1 cellular context compared by ENCODE assay signal in the genomic region with DNA sequence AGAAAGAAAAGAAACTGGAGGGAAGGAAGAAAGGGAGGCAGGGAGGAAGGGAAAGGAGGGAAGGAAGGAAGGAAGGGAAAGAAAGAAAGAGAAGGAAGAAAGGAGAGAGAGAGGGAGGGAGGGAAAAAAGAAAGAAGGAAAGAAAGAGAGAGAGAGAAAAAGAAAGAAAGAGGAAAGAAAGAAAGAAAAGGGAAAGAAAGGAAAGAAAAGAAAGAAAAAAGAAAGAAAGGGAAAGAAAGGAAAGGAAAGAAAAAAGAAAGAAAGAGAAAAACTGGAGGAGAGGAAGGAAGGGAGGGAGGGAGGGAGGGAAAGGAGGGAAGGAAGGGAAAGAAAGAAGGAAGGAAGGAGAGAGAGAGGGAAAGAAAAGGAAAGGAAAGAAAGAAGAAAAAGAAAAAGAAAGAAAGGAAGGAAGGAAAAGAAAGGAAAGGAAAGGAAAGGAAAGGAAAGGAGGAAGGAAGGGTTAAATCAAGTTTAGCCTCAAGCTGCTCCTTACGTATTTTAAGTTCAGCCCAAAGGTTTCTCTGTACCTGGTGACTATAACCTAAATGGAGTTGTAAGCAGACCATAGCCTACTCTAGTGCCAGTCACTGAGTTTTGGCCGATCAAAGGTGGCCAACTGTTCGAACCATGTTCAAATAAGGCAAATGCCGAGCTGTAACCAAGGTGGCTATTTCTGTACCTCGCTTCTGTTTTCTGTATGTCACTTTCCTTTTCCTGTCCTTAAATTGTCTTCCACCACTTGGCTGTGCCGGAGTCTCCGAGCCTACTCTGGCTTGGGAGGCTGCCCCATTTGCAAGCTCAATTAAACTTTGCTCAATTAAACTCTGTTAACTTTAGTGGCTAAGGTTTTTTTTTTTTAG.
TF ChIP-seq lines count a peak whose summit lies in the region.

No MANE protein-coding gene starts in this region.

TF ChIP-seq in GM23338, 12 proteins besides CTCF, POLR2A, EP300 and RAD21 (continued from another document):
- TF ChIP-seq, protein P1, sequence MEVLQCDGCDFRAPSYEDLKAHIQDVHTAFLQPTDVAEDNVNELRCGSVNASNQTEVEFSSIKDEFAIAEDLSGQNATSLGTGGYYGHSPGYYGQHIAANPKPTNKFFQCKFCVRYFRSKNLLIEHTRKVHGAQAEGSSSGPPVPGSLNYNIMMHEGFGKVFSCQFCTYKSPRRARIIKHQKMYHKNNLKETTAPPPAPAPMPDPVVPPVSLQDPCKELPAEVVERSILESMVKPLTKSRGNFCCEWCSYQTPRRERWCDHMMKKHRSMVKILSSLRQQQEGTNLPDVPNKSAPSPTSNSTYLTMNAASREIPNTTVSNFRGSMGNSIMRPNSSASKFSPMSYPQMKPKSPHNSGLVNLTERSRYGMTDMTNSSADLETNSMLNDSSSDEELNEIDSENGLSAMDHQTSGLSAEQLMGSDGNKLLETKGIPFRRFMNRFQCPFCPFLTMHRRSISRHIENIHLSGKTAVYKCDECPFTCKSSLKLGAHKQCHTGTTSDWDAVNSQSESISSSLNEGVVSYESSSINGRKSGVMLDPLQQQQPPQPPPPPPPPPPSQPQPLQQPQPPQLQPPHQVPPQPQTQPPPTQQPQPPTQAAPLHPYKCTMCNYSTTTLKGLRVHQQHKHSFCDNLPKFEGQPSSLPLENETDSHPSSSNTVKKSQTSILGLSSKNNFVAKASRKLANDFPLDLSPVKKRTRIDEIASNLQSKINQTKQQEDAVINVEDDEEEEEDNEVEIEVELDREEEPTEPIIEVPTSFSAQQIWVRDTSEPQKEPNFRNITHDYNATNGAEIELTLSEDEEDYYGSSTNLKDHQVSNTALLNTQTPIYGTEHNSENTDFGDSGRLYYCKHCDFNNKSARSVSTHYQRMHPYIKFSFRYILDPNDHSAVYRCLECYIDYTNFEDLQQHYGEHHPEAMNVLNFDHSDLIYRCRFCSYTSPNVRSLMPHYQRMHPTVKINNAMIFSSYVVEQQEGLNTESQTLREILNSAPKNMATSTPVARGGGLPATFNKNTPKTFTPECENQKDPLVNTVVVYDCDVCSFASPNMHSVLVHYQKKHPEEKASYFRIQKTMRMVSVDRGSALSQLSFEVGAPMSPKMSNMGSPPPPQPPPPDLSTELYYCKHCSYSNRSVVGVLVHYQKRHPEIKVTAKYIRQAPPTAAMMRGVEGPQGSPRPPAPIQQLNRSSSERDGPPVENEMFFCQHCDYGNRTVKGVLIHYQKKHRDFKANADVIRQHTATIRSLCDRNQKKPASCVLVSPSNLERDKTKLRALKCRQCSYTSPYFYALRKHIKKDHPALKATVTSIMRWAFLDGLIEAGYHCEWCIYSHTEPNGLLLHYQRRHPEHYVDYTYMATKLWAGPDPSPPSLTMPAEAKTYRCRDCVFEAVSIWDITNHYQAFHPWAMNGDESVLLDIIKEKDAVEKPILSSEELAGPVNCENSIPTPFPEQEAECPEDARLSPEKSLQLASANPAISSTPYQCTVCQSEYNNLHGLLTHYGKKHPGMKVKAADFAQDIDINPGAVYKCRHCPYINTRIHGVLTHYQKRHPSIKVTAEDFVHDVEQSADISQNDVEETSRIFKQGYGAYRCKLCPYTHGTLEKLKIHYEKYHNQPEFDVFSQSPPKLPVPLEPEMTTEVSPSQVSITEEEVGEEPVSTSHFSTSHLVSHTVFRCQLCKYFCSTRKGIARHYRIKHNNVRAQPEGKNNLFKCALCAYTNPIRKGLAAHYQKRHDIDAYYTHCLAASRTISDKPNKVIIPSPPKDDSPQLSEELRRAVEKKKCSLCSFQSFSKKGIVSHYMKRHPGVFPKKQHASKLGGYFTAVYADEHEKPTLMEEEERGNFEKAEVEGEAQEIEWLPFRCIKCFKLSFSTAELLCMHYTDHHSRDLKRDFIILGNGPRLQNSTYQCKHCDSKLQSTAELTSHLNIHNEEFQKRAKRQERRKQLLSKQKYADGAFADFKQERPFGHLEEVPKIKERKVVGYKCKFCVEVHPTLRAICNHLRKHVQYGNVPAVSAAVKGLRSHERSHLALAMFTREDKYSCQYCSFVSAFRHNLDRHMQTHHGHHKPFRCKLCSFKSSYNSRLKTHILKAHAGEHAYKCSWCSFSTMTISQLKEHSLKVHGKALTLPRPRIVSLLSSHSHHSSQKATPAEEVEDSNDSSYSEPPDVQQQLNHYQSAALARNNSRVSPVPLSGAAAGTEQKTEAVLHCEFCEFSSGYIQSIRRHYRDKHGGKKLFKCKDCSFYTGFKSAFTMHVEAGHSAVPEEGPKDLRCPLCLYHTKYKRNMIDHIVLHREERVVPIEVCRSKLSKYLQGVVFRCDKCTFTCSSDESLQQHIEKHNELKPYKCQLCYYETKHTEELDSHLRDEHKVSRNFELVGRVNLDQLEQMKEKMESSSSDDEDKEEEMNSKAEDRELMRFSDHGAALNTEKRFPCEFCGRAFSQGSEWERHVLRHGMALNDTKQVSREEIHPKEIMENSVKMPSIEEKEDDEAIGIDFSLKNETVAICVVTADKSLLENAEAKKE (CRISPR knock-in tag; IDR thresholded peaks at IDR 0.05), result no peak
- no peak for TF ChIP-seq EZH2phosphoT487 (IDR thresholded peaks at IDR 0.05; ENCODE audit: unreplicated experiment)
